In the genomic region with DNA sequence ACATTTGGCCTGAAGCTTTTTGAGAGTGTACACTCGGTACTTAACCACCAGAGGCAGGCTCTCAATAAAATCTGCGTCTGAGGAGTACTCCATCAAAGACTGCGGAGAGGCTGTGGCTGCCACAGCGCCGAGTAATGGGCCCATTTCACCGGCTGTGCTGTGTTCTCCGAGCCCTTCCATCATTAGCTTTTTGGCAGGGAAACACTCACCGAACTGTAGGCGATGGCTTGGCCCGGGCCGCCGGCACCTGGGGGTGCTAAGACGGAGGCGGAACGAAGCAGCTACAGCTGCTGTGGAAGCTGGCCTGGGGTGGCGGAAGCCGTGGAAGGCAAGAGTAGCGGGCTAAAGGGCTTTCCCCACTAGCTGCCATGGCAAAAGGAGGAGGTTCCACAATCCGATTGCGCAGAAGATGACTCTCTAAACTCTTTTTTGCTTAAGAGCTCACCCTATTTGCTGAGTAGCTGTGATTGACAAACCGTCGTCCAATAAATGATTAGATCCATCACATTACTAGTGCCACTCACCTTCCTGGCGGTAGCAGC, we compare ENCODE assay signal across 11 cellular contexts. TPM values are rescaled to one million over a fixed set of nuclear protein-coding genes. Genes with fewer than 3 reads are reported as not detected.
A peak's percentile ranks its signal among the peaks of the same experiment; 100 is the strongest.
DNase-seq lines count a peak whose midpoint lies in the region; ATAC-seq and TF ChIP-seq lines count a peak whose summit lies in the region.
"Had no signal": no experiment of that assay in that cellular context is flagged by ENCODE, and none has a peak within 500 bp of the region (broad histone marks: within the 10 kb centered on the region; RNA-seq: fewer than 3 reads in every experiment).

No MANE protein-coding gene starts in this region.

- no peak for TF ChIP-seq EP300 in gastroesophageal sphincter (IDR thresholded peaks at IDR 0.05)

- peak overlapping the region in 1 of 2 donors; percentile 32 for H3K4me3 ChIP-seq in gastroesophageal sphincter

- peak overlapping the region in 1 of 4 donors; percentile 43 for H3K27ac ChIP-seq in gastroesophageal sphincter

- no peaks in the 10 kb centered on the region for H3K9me3 ChIP-seq in gastroesophageal sphincter

- peak; percentile 28 for ATAC-seq in gastroesophageal sphincter
- ATAC-seq in HG03159 (IDR thresholded peaks at IDR 0.05; ENCODE audit: unreplicated experiment): no peak

- no peaks in the 10 kb centered on the region for H3K27me3 ChIP-seq in gastroesophageal sphincter

- 18 to 31% methylated on average over 3 to 7 of the region's 23 CpGs for WGBS in gastroesophageal sphincter (ENCODE audit: low coverage in 1 of 2), 2 donors

- peak in 1 of 4 experiments; percentile 27 for TF ChIP-seq CTCF in gastroesophageal sphincter (IDR thresholded peaks at IDR 0.05)

- DNase-seq in NCI-H82 (lab: John Stamatoyannopoulos, UW) (peak; percentile 3), NCI-H82 treated with DMSO at 0.1 percent for 48 hours (lab: John Stamatoyannopoulos, UW; ENCODE audit: unreplicated experiment) (no peak), NCI-H774 (lab: John Stamatoyannopoulos, UW) (peak; percentile 25), putamen (ENCODE audit: low spot score) (peak; percentile 49), COR-L47 (lab: John Stamatoyannopoulos, UW) (no peak)
- no peak for DNase-seq in effector CD8-positive, alpha-beta T cell (lab: John Stamatoyannopoulos, UW)
- DNase-seq: HFFc6, IMR-90 had no signal

- TF ChIP-seq POLR2A in gastroesophageal sphincter (IDR thresholded peaks at IDR 0.05): no peak

- no peaks in the 10 kb centered on the region for H3K36me3 ChIP-seq in gastroesophageal sphincter

- no peaks in the 10 kb centered on the region for H3K4me1 ChIP-seq in gastroesophageal sphincter

RNA-seq across cellular contexts. Expression of a gene that starts 48.5 kb away (rescaled TPM):
- not detected for total RNA-seq in gastroesophageal sphincter
- total RNA-seq: endothelial cell of umbilical vein, HFFc6, IMR-90 had no signal

Comparison
In these comparisons a context has a peak if more than half of its experiments do, and no peak if none do; other contexts are left out.
1. DNase-seq: peak in NCI-H82 (single experiment), NCI-H774 (single experiment) and putamen (single experiment); none in NCI-H82 treated with DMSO at 0.1 percent for 48 hours (single experiment), COR-L47 (single experiment) and effector CD8-positive, alpha-beta T cell (single experiment).